Comparison of ENCODE assay signal across 24 cellular contexts in genomic region chr6:32212076-32212760, GRCh38. TPM values are rescaled to one million over a fixed set of nuclear protein-coding genes. Genes with fewer than 3 reads are reported as not detected.
DNase-seq lines count a peak whose midpoint lies in the region; ATAC-seq and TF ChIP-seq lines count a peak whose summit lies in the region.
"Had no signal": no experiment of that assay in that cellular context is flagged by ENCODE, and none has a peak within 500 bp of the region (broad histone marks: within the 10 kb centered on the region; RNA-seq: fewer than 3 reads in every experiment).

No MANE protein-coding gene starts in this region.

- TF ChIP-seq RAD21 in IMR-90 (IDR thresholded peaks at IDR 0.05; ENCODE audit: low read length) = no peak

- DNase-seq in IMR-90 (no peak), NCI-H187 treated with DMSO at 0.1 percent for 48 hours (lab: John Stamatoyannopoulos, UW) (no peak), uterus (no peak), MM.1S (no peak)
- DNase-seq in effector memory CD8-positive, alpha-beta T cell = no peak
- no peak for DNase-seq in stimulated activated effector memory CD8-positive, alpha-beta T cell treated with anti-CD3 and anti-CD28 coated beads, Interleukin-12 subunit alpha, Interleukin-12 subunit beta, amount 100 ng/mL, for 72 hours (ENCODE audit: low spot score in 2 of 2)
- DNase-seq: activated CD4-positive, alpha-beta memory T cell treated with anti-CD3 and anti-CD28 coated beads for 36 hours; activated CD8-positive, alpha-beta memory T cell treated with anti-CD3 and anti-CD28 coated beads, Interleukin-2, amount 50 U/mL, for 48 hours; activated naive CD8-positive, alpha-beta T cell treated with anti-CD3 and anti-CD28 coated beads, Interleukin-2, amount 10 ng/mL, durations not matched to agents 7 days and 5 days; cerebellar nuclear complex; dorsolateral prefrontal cortex; Kasumi-1; kidney glomerular epithelial cell; NCI-H1694; NCI-H2171 treated with DMSO at 0.1 percent for 48 hours; NCI-H524 treated with DMSO at 0.1 percent for 48 hours; SHP77 treated with DMSO at 0.1 percent for 48 hours; substantia nigra had no signal

- H2AFZ ChIP-seq in IMR-90 (replicated peaks; ENCODE audit: low read length, poor library complexity) (no peak overlapping the region), MM.1S (ENCODE audit: low read length) (no peak overlapping the region)

- H3K4ac ChIP-seq in IMR-90 (ENCODE audit: low read depth, low read length) = no peak overlapping the region

- no peak overlapping the region for H4K91ac ChIP-seq in IMR-90 (ENCODE audit: insufficient read depth, low read depth, low read length)

- no peaks in the 10 kb centered on the region for H3K79me2 ChIP-seq in MM.1S (ENCODE audit: low read length)

- TF ChIP-seq CTCF in IMR-90 (conservative IDR thresholded peaks at IDR 0.05; ENCODE audit: low read depth, low read length) (no peak), uterus (IDR thresholded peaks at IDR 0.05) (no peak), MM.1S (IDR thresholded peaks at IDR 0.05; ENCODE audit: low read length) (no peak)

- H3K4me2 ChIP-seq in IMR-90 (ENCODE audit: low read depth, low read length) (no peak overlapping the region), MM.1S (ENCODE audit: low read depth, low read length) (no peak overlapping the region)
- H3K4me2 ChIP-seq: BLaER1 had no signal

- H2AK9ac ChIP-seq in IMR-90 (replicated peaks; ENCODE audit: low read depth, low read length, poor library complexity) = no peak overlapping the region

- no peak for ATAC-seq in IMR-90 (ENCODE audit: low read depth)
- peak; percentile 44 for ATAC-seq in effector memory CD8-positive, alpha-beta T cell (replicated peaks)
- peak; percentile 26 for ATAC-seq in stimulated activated effector memory CD8-positive, alpha-beta T cell treated with anti-CD3 and anti-CD28 coated beads, Interleukin-12 subunit alpha, Interleukin-12 subunit beta, amount 100 ng/mL, for 72 hours
- ATAC-seq: activated CD4-positive, CD25-positive, alpha-beta regulatory T cell treated with anti-CD3 and anti-CD28 coated beads, Interleukin-2, amount 50 U/mL, for 24 hours; GM12878 had no signal

- POLR2A ChIA-PET in IMR-90 (lab: Charles Lee; ENCODE audit: unreplicated experiment) = no interaction called here

- no peaks in the 10 kb centered on the region for H3K9me3 Mint-ChIP-seq in effector memory CD8-positive, alpha-beta T cell
- H3K9me3 Mint-ChIP-seq in stimulated activated effector memory CD8-positive, alpha-beta T cell treated with anti-CD3 and anti-CD28 coated beads, Interleukin-12 subunit alpha, Interleukin-12 subunit beta, amount 100 ng/mL, for 72 hours = no peaks in the 10 kb centered on the region
- H3K9me3 Mint-ChIP-seq: activated CD4-positive, alpha-beta memory T cell treated with anti-CD3 and anti-CD28 coated beads for 36 hours; activated naive CD8-positive, alpha-beta T cell treated with anti-CD3 and anti-CD28 coated beads, Interleukin-2, amount 10 ng/mL, durations not matched to agents 7 days and 5 days had no signal

- H3K9ac ChIP-seq in IMR-90 (ENCODE audit: low read depth, low read length) (no peak overlapping the region), MM.1S (ENCODE audit: low read length) (no peak overlapping the region)
- H3K9ac ChIP-seq: BLaER1 had no signal

- H3K4me3 Mint-ChIP-seq in effector memory CD8-positive, alpha-beta T cell = no peak overlapping the region
- no peak overlapping the region for H3K4me3 Mint-ChIP-seq in stimulated activated effector memory CD8-positive, alpha-beta T cell treated with anti-CD3 and anti-CD28 coated beads, Interleukin-12 subunit alpha, Interleukin-12 subunit beta, amount 100 ng/mL, for 72 hours
- H3K4me3 Mint-ChIP-seq: activated CD4-positive, alpha-beta memory T cell treated with anti-CD3 and anti-CD28 coated beads for 36 hours; activated naive CD8-positive, alpha-beta T cell treated with anti-CD3 and anti-CD28 coated beads, Interleukin-2, amount 10 ng/mL, durations not matched to agents 7 days and 5 days; neural crest cell had no signal

- H3K14ac ChIP-seq in IMR-90 (replicated peaks; ENCODE audit: low read depth, low read length) = no peak overlapping the region

- H3K4me3 ChIP-seq in IMR-90 (ENCODE audit: insufficient read depth, low read depth, low read length) = no peak overlapping the region
- no peak overlapping the region for H3K4me3 ChIP-seq in uterus
- H3K4me3 ChIP-seq in MM.1S (ENCODE audit: low read length) = no peak overlapping the region
- H3K4me3 ChIP-seq: BLaER1, dorsolateral prefrontal cortex, GM12878, vagina had no signal

- H3K9me3 ChIP-seq in IMR-90 (ENCODE audit: control insufficient read depth, insufficient read depth, low read length) (no peaks in the 10 kb centered on the region), uterus (no peaks in the 10 kb centered on the region), MM.1S (replicated peaks; ENCODE audit: insufficient read depth, low read length) (no peaks in the 10 kb centered on the region)
- H3K9me3 ChIP-seq: BLaER1, vagina had no signal

- H3K36me3 ChIP-seq in IMR-90 (ENCODE audit: control insufficient read depth, insufficient read depth, low read length) (no peaks in the 10 kb centered on the region), uterus (no peaks in the 10 kb centered on the region), MM.1S (replicated peaks; ENCODE audit: insufficient read depth, low read length) (no peaks in the 10 kb centered on the region)
- H3K36me3 ChIP-seq: BLaER1, vagina had no signal

- H4K8ac ChIP-seq in IMR-90 (ENCODE audit: low read depth in 2 of 2, low read length in 2 of 2) = no peak overlapping the region

- H3K9me1 ChIP-seq in IMR-90 (ENCODE audit: insufficient read depth, low read length) = no peaks in the 10 kb centered on the region

- H3K18ac ChIP-seq in IMR-90 (ENCODE audit: low read depth, low read length) = no peak overlapping the region

- H3K27me3 ChIP-seq in IMR-90 (ENCODE audit: control insufficient read depth, insufficient read depth, low read length) = peaks cover 11% of the 10 kb centered on the region; the same call in 1 of the 2 replicates
- no peaks in the 10 kb centered on the region for H3K27me3 ChIP-seq in uterus
- H3K27me3 ChIP-seq in MM.1S (replicated peaks; ENCODE audit: insufficient read depth, low read length) = peaks cover 14% of the 10 kb centered on the region; the same call in 1 of the 2 replicates
- H3K27me3 ChIP-seq: BLaER1, dorsolateral prefrontal cortex, vagina had no signal

- no peak overlapping the region for H2BK20ac ChIP-seq in IMR-90 (ENCODE audit: low read depth, low read length)

- no peak overlapping the region for H2BK5ac ChIP-seq in IMR-90 (ENCODE audit: low read depth, low read length, poor library complexity, severe bottlenecking)

- H2BK120ac ChIP-seq in IMR-90 (ENCODE audit: low read depth, low read length) = no peak overlapping the region

- TF ChIP-seq POLR2A in IMR-90 (IDR thresholded peaks at IDR 0.05; ENCODE audit: low read depth, low read length) (no peak), uterus (IDR thresholded peaks at IDR 0.05) (no peak)

- intact Hi-C loops in IMR-90 (cut with micrococcal nuclease) = no loop called here
- intact Hi-C loops in uterus (cut with DNase I; ENCODE audit: low total_unique reads) = no loop called here

- H2BK15ac ChIP-seq in IMR-90 (ENCODE audit: low read depth, low read length) = no peak overlapping the region

- no peak overlapping the region for H4K5ac ChIP-seq in IMR-90 (ENCODE audit: low read depth, low read length)

- no TSS peak for BruUV-seq in IMR-90 (replicated peaks; lab: Mats Ljungman, UMichigan)

- no peaks in the 10 kb centered on the region for H3F3A ChIP-seq in MM.1S (ENCODE audit: insufficient read depth, low read length)

- CTCF ChIA-PET in IMR-90 (lab: Yijun Ruan, JAX) = interaction anchor here (1.1 kb wide), 1 partner anchor 157 kb away, joined by 3 read pairs; no protein-coding TSS in a partner anchor

- no peaks in the 10 kb centered on the region for H3K27me3 Mint-ChIP-seq in effector memory CD8-positive, alpha-beta T cell
- H3K27me3 Mint-ChIP-seq: activated CD4-positive, alpha-beta memory T cell treated with anti-CD3 and anti-CD28 coated beads for 36 hours; activated naive CD8-positive, alpha-beta T cell treated with anti-CD3 and anti-CD28 coated beads, Interleukin-2, amount 10 ng/mL, durations not matched to agents 7 days and 5 days had no signal

- peaks cover 0 to 11% of the 10 kb centered on the region in 2 donors for H3K4me1 Mint-ChIP-seq in effector memory CD8-positive, alpha-beta T cell (ENCODE audit: low read depth in 2 of 2)
- no peaks in the 10 kb centered on the region for H3K4me1 Mint-ChIP-seq in stimulated activated effector memory CD8-positive, alpha-beta T cell treated with anti-CD3 and anti-CD28 coated beads, Interleukin-12 subunit alpha, Interleukin-12 subunit beta, amount 100 ng/mL, for 72 hours
- H3K4me1 Mint-ChIP-seq: neural crest cell had no signal

- no peak overlapping the region for H3K56ac ChIP-seq in IMR-90 (ENCODE audit: extremely low read depth, insufficient read depth, low read length)

- H3K27ac ChIP-seq in IMR-90 (ENCODE audit: insufficient read depth, low read length) (no peak overlapping the region), uterus (no peak overlapping the region), MM.1S (ENCODE audit: low read length) (no peak overlapping the region)
- H3K27ac ChIP-seq: BLaER1, dorsolateral prefrontal cortex, vagina had no signal

- H2AK5ac ChIP-seq in IMR-90 (ENCODE audit: low read depth, low read length) = no peak overlapping the region

- H3K4me1 ChIP-seq in IMR-90 (ENCODE audit: control insufficient read depth, insufficient read depth, low read length) (no peaks in the 10 kb centered on the region), uterus (no peaks in the 10 kb centered on the region), MM.1S (ENCODE audit: low read length) (no peaks in the 10 kb centered on the region)
- H3K4me1 ChIP-seq: BLaER1, vagina had no signal

- H4K20me1 ChIP-seq in IMR-90 (ENCODE audit: insufficient read depth, low read length) = no peaks in the 10 kb centered on the region
- no peaks in the 10 kb centered on the region for H4K20me1 ChIP-seq in MM.1S (ENCODE audit: insufficient read depth, low read length)
- H4K20me1 ChIP-seq: BLaER1 had no signal

- H3K79me1 ChIP-seq in IMR-90 (ENCODE audit: low read depth in 1 of 2, low read length in 2 of 2) = no peaks in the 10 kb centered on the region

- H3K36me3 Mint-ChIP-seq in effector memory CD8-positive, alpha-beta T cell (ENCODE audit: insufficient read depth) = no peaks in the 10 kb centered on the region
- no peaks in the 10 kb centered on the region for H3K36me3 Mint-ChIP-seq in stimulated activated effector memory CD8-positive, alpha-beta T cell treated with anti-CD3 and anti-CD28 coated beads, Interleukin-12 subunit alpha, Interleukin-12 subunit beta, amount 100 ng/mL, for 72 hours
- H3K36me3 Mint-ChIP-seq: activated CD4-positive, alpha-beta memory T cell treated with anti-CD3 and anti-CD28 coated beads for 36 hours; activated naive CD8-positive, alpha-beta T cell treated with anti-CD3 and anti-CD28 coated beads, Interleukin-2, amount 10 ng/mL, durations not matched to agents 7 days and 5 days had no signal

- in situ Hi-C loops in IMR-90 (cut with MboI; ENCODE audit: low sequenced_read_pairs) = no loop called here

- H3K27ac Mint-ChIP-seq in effector memory CD8-positive, alpha-beta T cell = peak overlapping the region; percentile 2 to 62
- H3K27ac Mint-ChIP-seq in stimulated activated effector memory CD8-positive, alpha-beta T cell treated with anti-CD3 and anti-CD28 coated beads, Interleukin-12 subunit alpha, Interleukin-12 subunit beta, amount 100 ng/mL, for 72 hours = peak overlapping the region; percentile 32
- H3K27ac Mint-ChIP-seq: activated CD4-positive, alpha-beta memory T cell treated with anti-CD3 and anti-CD28 coated beads for 36 hours; activated naive CD8-positive, alpha-beta T cell treated with anti-CD3 and anti-CD28 coated beads, Interleukin-2, amount 10 ng/mL, durations not matched to agents 7 days and 5 days; progenitor cell of endocrine pancreas had no signal

- no peak overlapping the region for H3K23ac ChIP-seq in IMR-90 (ENCODE audit: low read depth, low read length)

- WGBS in IMR-90 (ENCODE audit: extremely low coverage in 2 of 2, insufficient read length in 1 of 2), 2 experiments = 95% methylated on average over 4 of the region's 12 CpGs; no CpG with 5 or more reads in 1 of the 2 experiments

- dilution Hi-C loops in IMR-90 (cut with HindIII; ENCODE audit: low sequenced_read_pairs, unreplicated experiment) = no loop called here

- no peaks in the 10 kb centered on the region for H3K9me2 ChIP-seq in MM.1S (replicated peaks; ENCODE audit: insufficient read depth, low read length)

RNA-seq across cellular contexts. Expression of gene NOTCH4, which starts 11.6 kb away (rescaled TPM):
- total RNA-seq in IMR-90 (2012; rRNA removed) (1.3 and 2.2 TPM in 2 replicates), uterus (10 to 100 TPM; 10.9 to 75.2 (median 28.6) TPM)
- polyA plus RNA-seq in IMR-90 (2012; rRNA removed) = 0.76 and 0.96 TPM in 2 replicates
- polyA plus RNA-seq in IMR-90 (2012; cell fraction: cytosol; rRNA removed) = 0.68 and 1.2 TPM in 2 replicates
- 1.7 and 1.8 TPM in 2 replicates for polyA plus RNA-seq in IMR-90 (2012; cell fraction: nucleus; rRNA removed; ENCODE audit: low replicate concordance)

RNA-seq across cellular contexts. Expression of gene GPSM3, which starts 19.8 kb away (rescaled TPM):
- 3.0 and 3.9 TPM in 2 replicates for total RNA-seq in IMR-90 (2012; rRNA removed)
- 9.8 and 12.2 TPM in 2 replicates for polyA plus RNA-seq in IMR-90 (2012; rRNA removed)
- 6.9 and 7.5 TPM in 2 replicates for polyA plus RNA-seq in IMR-90 (2012; cell fraction: cytosol; rRNA removed)
- 6.9 and 8.2 TPM in 2 replicates for polyA plus RNA-seq in IMR-90 (2012; cell fraction: nucleus; rRNA removed; ENCODE audit: low replicate concordance)
- 1 to 10 TPM in 3 of 4 donors, not detected in 1; 2.3 to 9.7 (median 3.5) TPM for total RNA-seq in uterus

RNA-seq across cellular contexts. Expression of gene PBX2, which starts 22.2 kb away (rescaled TPM):
- total RNA-seq in IMR-90 (2012; rRNA removed) (13.9 and 17.7 TPM in 2 replicates), uterus (100 to 1,000 TPM in 1 of 4 donors, 10 to 100 TPM in 3; 35.1 to 150 (median 57.7) TPM)
- polyA plus RNA-seq in IMR-90 (2012; rRNA removed) = 56.8 and 58.0 TPM in 2 replicates
- 28.8 and 42.1 TPM in 2 replicates for polyA plus RNA-seq in IMR-90 (2012; cell fraction: cytosol; rRNA removed)
- 262 and 270 TPM in 2 replicates for polyA plus RNA-seq in IMR-90 (2012; cell fraction: nucleus; rRNA removed; ENCODE audit: low replicate concordance)

RNA-seq across cellular contexts. Expression of gene AGER, which starts 28.2 kb away (rescaled TPM):
- total RNA-seq in IMR-90 (2012; rRNA removed) (0.18 and 0.28 TPM in 2 replicates), uterus (10 to 100 TPM in 1 of 4 donors, 1 to 10 TPM in 1, under 1 TPM in 1, not detected in 1; 0.59 to 12.4 (median 2.5) TPM)
- polyA plus RNA-seq in IMR-90 (2012; rRNA removed) = 4.2 and 4.9 TPM in 2 replicates
- 1.1 and 2.2 TPM in 2 replicates for polyA plus RNA-seq in IMR-90 (2012; cell fraction: cytosol; rRNA removed)
- 30.4 and 52.1 TPM in 2 replicates for polyA plus RNA-seq in IMR-90 (2012; cell fraction: nucleus; rRNA removed; ENCODE audit: low replicate concordance)

RNA-seq across cellular contexts. Expression of gene RNF5, which starts 34.0 kb away (rescaled TPM):
- total RNA-seq in IMR-90 (2012; rRNA removed) (18.8 and 28.1 TPM in 2 replicates), uterus (10 to 100 TPM; 45.6 to 84.7 (median 56.3) TPM)
- polyA plus RNA-seq in IMR-90 (2012; rRNA removed) = 34.1 and 41.4 TPM in 2 replicates
- 33.4 and 41.0 TPM in 2 replicates for polyA plus RNA-seq in IMR-90 (2012; cell fraction: cytosol; rRNA removed)
- polyA plus RNA-seq in IMR-90 (2012; cell fraction: nucleus; rRNA removed; ENCODE audit: low replicate concordance) = 16.1 and 29.7 TPM in 2 replicates
